ENCODE assay signal across 25 cellular contexts in genomic region chr4:188037003-188037713, GRCh38. TPM values are rescaled to one million over a fixed set of nuclear protein-coding genes. Genes with fewer than 3 reads are reported as not detected.
"Had no signal": no experiment of that assay in that cellular context is flagged by ENCODE, and none has a peak within 500 bp of the region (broad histone marks: within the 10 kb centered on the region; RNA-seq: fewer than 3 reads in every experiment).

No MANE protein-coding gene starts in this region.

- DNase-seq: activated CD4-positive, alpha-beta T cell treated with anti-CD3 and anti-CD28 coated beads for 48 hours; activated CD4-positive, alpha-beta T cell treated with anti-CD3 and anti-CD28 coated beads, Interleukin-2, amount 50 U/mL, for 4 hours; activated CD8-positive, alpha-beta memory T cell treated with anti-CD3 and anti-CD28 coated beads, Interleukin-2, amount 50 U/mL, for 48 hours; activated CD8-positive, alpha-beta T cell treated with anti-CD3 and anti-CD28 coated beads, Interleukin-2, amount 10 ng/mL, durations not matched to agents 7 days and 5 days; activated naive CD4-positive, alpha-beta T cell treated with anti-CD3 and anti-CD28 coated beads, Interleukin-2, amount 50 U/mL, for 16 hours; activated naive CD8-positive, alpha-beta T cell treated with anti-CD3 and anti-CD28 coated beads, Interleukin-2, amount 10 ng/mL, durations not matched to agents 7 days and 5 days; activated T-cell treated with anti-CD3 and anti-CD28 coated beads, Interleukin-2, amount 50 U/mL, for 1 hour; amniotic stem cell; caudate nucleus; Kasumi-1; MV-4-11; NCI-H1092 treated with DMSO at 0.1 percent for 48 hours; NCI-H1417 treated with DMSO at 0.1 percent for 48 hours; NCI-H1694; NCI-H2029 treated with DMSO at 0.1 percent for 48 hours; NCI-H345; NCI-H510A; NCI-H69; NK-92 treated with Interleukin-12 subunit alpha and Interleukin-12 subunit beta, amount 100 ng/mL, for 24 hours; OCI-M1; Right ventricle myocardium superior; SJCRH30; SK-N-SH; T-helper 1 cell had no signal

RNA-seq across cellular contexts. Expression of gene ZFP42, which starts 41.6 kb away (rescaled TPM):
- total RNA-seq: activated CD8-positive, alpha-beta T cell treated with anti-CD3 and anti-CD28 coated beads, Interleukin-2, amount 10 ng/mL, durations not matched to agents 7 days and 5 days; activated naive CD8-positive, alpha-beta T cell treated with anti-CD3 and anti-CD28 coated beads, Interleukin-2, amount 10 ng/mL, durations not matched to agents 7 days and 5 days; MCF 10A; Right ventricle myocardium superior; SJCRH30 had no signal
- polyA plus RNA-seq: SK-N-SH had no signal
